In genomic region chr12:49925433-49926194, GRCh38 we compare ENCODE assay signal across 13 cellular contexts. TPM values are rescaled to one million over a fixed set of nuclear protein-coding genes. Genes with fewer than 3 reads are reported as not detected.
"Had no signal": no experiment of that assay in that cellular context is flagged by ENCODE, and none has a peak within 500 bp of the region (broad histone marks: within the 10 kb centered on the region; RNA-seq: fewer than 3 reads in every experiment).

No MANE protein-coding gene starts in this region.

- H3K9me3 ChIP-seq: right atrium auricular region, thyroid gland had no signal

- H3K4me3 Mint-ChIP-seq: activated CD4-positive, alpha-beta memory T cell treated with anti-CD3 and anti-CD28 coated beads, Interleukin-2, amount 10 ng/mL, durations not matched to agents 7 days and 5 days; activated naive CD4-positive, alpha-beta T cell treated with anti-CD3 and anti-CD28 coated beads for 36 hours; activated T-helper 1 cell treated with anti-CD3 and anti-CD28 coated beads, Interleukin-12 subunit alpha, Interleukin-12 subunit beta, Interleukin-2, Interleukin-4 antibody, amounts not matched to agents 30 ng/mL and 10 ng/mL and 1 ng/mL, durations not matched to agents 14 hours and 24 hours and 36 hours; stimulated activated effector memory CD8-positive, alpha-beta T cell treated with anti-CD3 and anti-CD28 coated beads, Interleukin-12 subunit alpha, Interleukin-12 subunit beta, amount 100 ng/mL, for 72 hours had no signal

- H3K27me3 ChIP-seq: right atrium auricular region, thyroid gland had no signal

- H3K27ac Mint-ChIP-seq: activated CD4-positive, alpha-beta memory T cell treated with anti-CD3 and anti-CD28 coated beads, Interleukin-2, amount 10 ng/mL, durations not matched to agents 7 days and 5 days; activated naive CD4-positive, alpha-beta T cell treated with anti-CD3 and anti-CD28 coated beads for 36 hours; activated T-helper 1 cell treated with anti-CD3 and anti-CD28 coated beads, Interleukin-12 subunit alpha, Interleukin-12 subunit beta, Interleukin-2, Interleukin-4 antibody, amounts not matched to agents 30 ng/mL and 10 ng/mL and 1 ng/mL, durations not matched to agents 14 hours and 24 hours and 36 hours; stimulated activated effector memory CD8-positive, alpha-beta T cell treated with anti-CD3 and anti-CD28 coated beads, Interleukin-12 subunit alpha, Interleukin-12 subunit beta, amount 100 ng/mL, for 72 hours had no signal

- H3K36me3 ChIP-seq: right atrium auricular region, thyroid gland had no signal

- FAIRE-seq: small intestine had no signal

- H3K4me1 ChIP-seq: thyroid gland had no signal

- ATAC-seq: stimulated activated effector memory CD8-positive, alpha-beta T cell treated with anti-CD3 and anti-CD28 coated beads, Interleukin-12 subunit alpha, Interleukin-12 subunit beta, amount 100 ng/mL, for 72 hours had no signal

- H3K4me3 ChIP-seq: right atrium auricular region, thyroid gland had no signal

- H3K9me3 Mint-ChIP-seq: activated CD4-positive, alpha-beta memory T cell treated with anti-CD3 and anti-CD28 coated beads, Interleukin-2, amount 10 ng/mL, durations not matched to agents 7 days and 5 days; activated naive CD4-positive, alpha-beta T cell treated with anti-CD3 and anti-CD28 coated beads for 36 hours; activated T-helper 1 cell treated with anti-CD3 and anti-CD28 coated beads, Interleukin-12 subunit alpha, Interleukin-12 subunit beta, Interleukin-2, Interleukin-4 antibody, amounts not matched to agents 30 ng/mL and 10 ng/mL and 1 ng/mL, durations not matched to agents 14 hours and 24 hours and 36 hours; stimulated activated effector memory CD8-positive, alpha-beta T cell treated with anti-CD3 and anti-CD28 coated beads, Interleukin-12 subunit alpha, Interleukin-12 subunit beta, amount 100 ng/mL, for 72 hours had no signal

- DNase-seq: activated CD4-positive, alpha-beta memory T cell treated with anti-CD3 and anti-CD28 coated beads, Interleukin-2, amount 10 ng/mL, durations not matched to agents 7 days and 5 days; activated CD8-positive, alpha-beta memory T cell treated with anti-CD3 and anti-CD28 coated beads, Interleukin-2, amount 50 U/mL, for 4 hours; activated naive CD4-positive, alpha-beta T cell treated with anti-CD3 and anti-CD28 coated beads for 36 hours; central memory CD4-positive, alpha-beta T cell; cortex of kidney; hippocampal formation; kidney glomerular epithelial cell; small intestine; thyroid gland had no signal

- H3K36me3 Mint-ChIP-seq: stimulated activated effector memory CD8-positive, alpha-beta T cell treated with anti-CD3 and anti-CD28 coated beads, Interleukin-12 subunit alpha, Interleukin-12 subunit beta, amount 100 ng/mL, for 72 hours had no signal

- H3K27ac ChIP-seq: right atrium auricular region, thyroid gland had no signal

RNA-seq across cellular contexts. Expression of gene AQP2, which starts 24.9 kb away (rescaled TPM):
- total RNA-seq: activated CD4-positive, alpha-beta memory T cell treated with anti-CD3 and anti-CD28 coated beads, Interleukin-2, amount 10 ng/mL, durations not matched to agents 7 days and 5 days; activated naive CD4-positive, alpha-beta T cell treated with anti-CD3 and anti-CD28 coated beads for 36 hours; activated T-helper 1 cell treated with anti-CD3 and anti-CD28 coated beads, Interleukin-12 subunit alpha, Interleukin-12 subunit beta, Interleukin-2, Interleukin-4 antibody, amounts not matched to agents 30 ng/mL and 10 ng/mL and 1 ng/mL, durations not matched to agents 14 hours and 24 hours and 36 hours had no signal
- polyA plus RNA-seq: esophagus, small intestine had no signal

RNA-seq across cellular contexts. Expression of gene AQP5, which starts 36.1 kb away (rescaled TPM):
- total RNA-seq: activated CD4-positive, alpha-beta memory T cell treated with anti-CD3 and anti-CD28 coated beads, Interleukin-2, amount 10 ng/mL, durations not matched to agents 7 days and 5 days; activated naive CD4-positive, alpha-beta T cell treated with anti-CD3 and anti-CD28 coated beads for 36 hours; activated T-helper 1 cell treated with anti-CD3 and anti-CD28 coated beads, Interleukin-12 subunit alpha, Interleukin-12 subunit beta, Interleukin-2, Interleukin-4 antibody, amounts not matched to agents 30 ng/mL and 10 ng/mL and 1 ng/mL, durations not matched to agents 14 hours and 24 hours and 36 hours had no signal

RNA-seq across cellular contexts. Expression of gene AQP6, which starts 47.1 kb away (rescaled TPM):
- total RNA-seq: activated CD4-positive, alpha-beta memory T cell treated with anti-CD3 and anti-CD28 coated beads, Interleukin-2, amount 10 ng/mL, durations not matched to agents 7 days and 5 days; activated naive CD4-positive, alpha-beta T cell treated with anti-CD3 and anti-CD28 coated beads for 36 hours; activated T-helper 1 cell treated with anti-CD3 and anti-CD28 coated beads, Interleukin-12 subunit alpha, Interleukin-12 subunit beta, Interleukin-2, Interleukin-4 antibody, amounts not matched to agents 30 ng/mL and 10 ng/mL and 1 ng/mL, durations not matched to agents 14 hours and 24 hours and 36 hours; thyroid gland had no signal
